Comparison of ENCODE assay signal across 29 cellular contexts in genomic region chr12:124082012-124082411, GRCh38.
"Had no signal": no experiment of that assay in that cellular context is flagged by ENCODE, and none has a peak within 500 bp of the region (broad histone marks: within the 10 kb centered on the region; RNA-seq: fewer than 3 reads in every experiment).

No MANE protein-coding gene starts in this region.

- DNase-seq: heart right ventricle; kidney glomerular epithelial cell; left cardiac atrium; mesendoderm; naive B cell; natural killer cell; nephron progenitor cell; occipital lobe; right lobe of liver; stimulated activated CD4-positive, alpha-beta T cell treated with anti-CD3 and anti-CD28 coated beads, Interleukin-1b, Interleukin-23, amount 100 ng/mL, for 48 hours; stimulated activated CD4-positive, alpha-beta T cell treated with anti-CD3 and anti-CD28 coated beads, Interleukin-2, amount 100 ng/mL, for 48 hours; stimulated activated CD4-positive, alpha-beta T cell treated with anti-CD3 and anti-CD28 coated beads, Interleukin-4, amount 100 ng/mL, for 4 hours; stimulated activated CD8-positive, alpha-beta memory T cell treated with anti-CD3 and anti-CD28 coated beads, Interleukin-4, amount 100 ng/mL, for 48 hours; stimulated activated naive CD4-positive, alpha-beta T cell treated with Interleukin-2 at 50 U/mL for 16 hours; stimulated activated naive CD8-positive, alpha-beta T cell treated with anti-CD3 and anti-CD28 coated beads, Interleukin-15, amount 100 ng/mL, for 72 hours; substantia nigra; transverse colon; upper lobe of right lung had no signal

- H3K4me3 ChIP-seq: heart right ventricle, hepatocyte, lung, neural progenitor cell, right atrium auricular region, right lobe of liver, smooth muscle cell, transverse colon, upper lobe of right lung had no signal

- H3K9me3 ChIP-seq: heart right ventricle, neutrophil, right atrium auricular region, right lobe of liver, transverse colon, upper lobe of right lung had no signal

- H3K4me1 ChIP-seq: heart right ventricle, neural progenitor cell, parathyroid adenoma, right atrium auricular region, right lobe of liver, transverse colon, upper lobe of right lung had no signal

- H3K79me2 ChIP-seq: hepatocyte, parathyroid adenoma had no signal

- H3K27ac Mint-ChIP-seq: mesothelial cell of epicardium; natural killer cell; nephron progenitor cell; neural progenitor cell; progenitor cell of endocrine pancreas; stimulated activated memory B cell treated with anti-CD40 and anti-IgM and Interleukin-4, amounts not matched to agents 10 μg/mL and 1 μg/mL and 100 μg/mL, for 72 hours; stimulated activated naive CD8-positive, alpha-beta T cell treated with anti-CD3 and anti-CD28 coated beads, Interleukin-15, amount 100 ng/mL, for 72 hours had no signal

- H3K27me3 ChIP-seq: heart right ventricle, hepatocyte, neural progenitor cell, right atrium auricular region, right lobe of liver, transverse colon, upper lobe of right lung had no signal

- H3K27me3 Mint-ChIP-seq: naive B cell; progenitor cell of endocrine pancreas; stimulated activated naive CD8-positive, alpha-beta T cell treated with anti-CD3 and anti-CD28 coated beads, Interleukin-15, amount 100 ng/mL, for 72 hours had no signal

- H2AFZ ChIP-seq: hepatocyte, neural progenitor cell, parathyroid adenoma had no signal

- H3K27ac ChIP-seq: heart right ventricle, hepatocyte, neural progenitor cell, neutrophil, parathyroid adenoma, right atrium auricular region, right lobe of liver, transverse colon, upper lobe of right lung had no signal

- H3K9me3 Mint-ChIP-seq: mesothelial cell of epicardium; natural killer cell; neural progenitor cell; stimulated activated memory B cell treated with anti-CD40 and anti-IgM and Interleukin-4, amounts not matched to agents 10 μg/mL and 1 μg/mL and 100 μg/mL, for 72 hours; stimulated activated naive CD8-positive, alpha-beta T cell treated with anti-CD3 and anti-CD28 coated beads, Interleukin-15, amount 100 ng/mL, for 72 hours had no signal

- H3K4me1 Mint-ChIP-seq: naive B cell; stimulated activated memory B cell treated with anti-CD40 and anti-IgM and Interleukin-4, amounts not matched to agents 10 μg/mL and 1 μg/mL and 100 μg/mL, for 72 hours; stimulated activated naive CD8-positive, alpha-beta T cell treated with anti-CD3 and anti-CD28 coated beads, Interleukin-15, amount 100 ng/mL, for 72 hours had no signal

- H3K36me3 ChIP-seq: heart right ventricle, neural progenitor cell, neutrophil, right atrium auricular region, right lobe of liver, transverse colon, upper lobe of right lung had no signal

- H3K4me3 Mint-ChIP-seq: mesothelial cell of epicardium; naive B cell; natural killer cell; nephron progenitor cell; neural progenitor cell; stimulated activated memory B cell treated with anti-CD40 and anti-IgM and Interleukin-4, amounts not matched to agents 10 μg/mL and 1 μg/mL and 100 μg/mL, for 72 hours; stimulated activated naive CD8-positive, alpha-beta T cell treated with anti-CD3 and anti-CD28 coated beads, Interleukin-15, amount 100 ng/mL, for 72 hours had no signal

- H3K36me3 Mint-ChIP-seq: mesothelial cell of epicardium; natural killer cell; neural progenitor cell; stimulated activated memory B cell treated with anti-CD40 and anti-IgM and Interleukin-4, amounts not matched to agents 10 μg/mL and 1 μg/mL and 100 μg/mL, for 72 hours had no signal

- ATAC-seq: left cardiac atrium; left lobe of liver; natural killer cell; right lobe of liver; stimulated activated memory B cell treated with anti-CD40 and anti-IgM and Interleukin-4, amounts not matched to agents 10 μg/mL and 1 μg/mL and 100 μg/mL, for 72 hours; stimulated activated naive CD8-positive, alpha-beta T cell treated with anti-CD3 and anti-CD28 coated beads, Interleukin-15, amount 100 ng/mL, for 72 hours; upper lobe of right lung had no signal

- H3K4me2 ChIP-seq: hepatocyte, neural progenitor cell, smooth muscle cell had no signal
